In the genomic region with DNA sequence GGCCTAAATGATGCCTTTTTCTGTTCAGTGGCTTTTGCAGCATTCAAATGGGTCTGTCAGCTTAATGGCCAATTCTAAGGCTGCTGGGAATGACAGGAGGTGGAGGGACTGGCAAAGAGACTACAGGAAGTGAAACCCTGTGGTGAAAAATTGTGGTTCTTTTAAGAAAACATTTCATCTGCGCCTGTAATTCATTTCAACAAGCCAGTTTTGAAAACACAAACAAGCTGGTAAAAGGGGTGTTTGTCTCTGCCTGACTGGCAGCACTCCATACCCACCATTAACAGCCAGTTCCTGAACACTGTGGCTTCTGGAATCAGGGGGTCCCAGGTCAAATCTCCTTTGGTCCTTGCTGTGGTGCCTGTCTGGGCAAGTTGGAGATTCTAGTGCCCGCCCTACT, we compare ENCODE assay signal across 9 cellular contexts. TPM values are rescaled to one million over a fixed set of nuclear protein-coding genes. Genes with fewer than 3 reads are reported as not detected.
DNase-seq lines count a peak whose midpoint lies in the region; ATAC-seq and TF ChIP-seq lines count a peak whose summit lies in the region.
"Had no signal": no experiment of that assay in that cellular context is flagged by ENCODE, and none has a peak within 500 bp of the region (broad histone marks: within the 10 kb centered on the region; RNA-seq: fewer than 3 reads in every experiment).

No MANE protein-coding gene starts in this region.

- H3K4me2 ChIP-seq in KMS-11: peak overlapping the region; percentile 87

- H3K36me3 ChIP-seq in KMS-11 (ENCODE audit: insufficient read depth) (no peaks in the 10 kb centered on the region), uterus (no peaks in the 10 kb centered on the region)

- no peaks in the 10 kb centered on the region for H4K20me1 ChIP-seq in KMS-11 (ENCODE audit: insufficient read depth)

- H3K9ac ChIP-seq in KMS-11: peak overlapping the region; percentile 84; the same call in 1 of the 2 replicates

- intact Hi-C loops in uterus (cut with DNase I; ENCODE audit: low total_unique reads): loop anchor here (10.0 kb wide), 1 partner anchor 175 kb away; no protein-coding TSS in a partner anchor

- peaks cover 12% of the 10 kb centered on the region for H3K79me2 ChIP-seq in KMS-11 (ENCODE audit: insufficient read depth, low read depth)

- peak; percentile 55 for DNase-seq in AG20443 (ENCODE audit: low spot score)
- peak; percentile 24 for DNase-seq in astrocyte of the spinal cord (ENCODE audit: low read depth, low spot score)
- no peak for DNase-seq in foreskin keratinocyte
- no peak for DNase-seq in D341Med (ENCODE audit: low spot score)
- no peak for DNase-seq in uterus
- no peak for DNase-seq in DMS 273 treated with DMSO at 0.1 percent for 48 hours (lab: John Stamatoyannopoulos, UW)
- DNase-seq: stimulated activated CD4-positive, alpha-beta T cell treated with anti-CD3 and anti-CD28 coated beads, Interleukin-2, amount 100 ng/mL, for 24 hours had no signal

- H3K4me3 ChIP-seq in KMS-11 (IDR thresholded peaks at IDR 0.05; ENCODE audit: insufficient read depth, low read depth, low read length) (no peak overlapping the region), astrocyte of the spinal cord (ENCODE audit: low read depth, low read length) (no peak overlapping the region), uterus (no peak overlapping the region)

- H3K27ac ChIP-seq in KMS-11: peak overlapping the region; percentile 100
- H3K27ac ChIP-seq in foreskin keratinocyte: no peak overlapping the region
- no peak overlapping the region for H3K27ac ChIP-seq in uterus

- H3K9me3 ChIP-seq in uterus: no peaks in the 10 kb centered on the region

- no peak for TF ChIP-seq POLR2A in uterus (IDR thresholded peaks at IDR 0.05)

- TF ChIP-seq CTCF in KMS-11 (conservative IDR thresholded peaks at IDR 0.05; ENCODE audit: low read depth, low read length) (no peak), astrocyte of the spinal cord (IDR thresholded peaks at IDR 0.05; ENCODE audit: low read depth, low read length) (no peak), foreskin keratinocyte (conservative IDR thresholded peaks at IDR 0.05) (no peak), uterus (IDR thresholded peaks at IDR 0.05) (no peak)

- ATAC-seq in GM18873 (IDR thresholded peaks at IDR 0.05; ENCODE audit: low FRiP score, unreplicated experiment) (peak; percentile 28), foreskin keratinocyte (no peak)

- H2AFZ ChIP-seq in KMS-11 (ENCODE audit: low read depth): no peak overlapping the region

- H3K27me3 ChIP-seq in KMS-11 (ENCODE audit: insufficient read depth, low read depth) (no peaks in the 10 kb centered on the region), foreskin keratinocyte (no peaks in the 10 kb centered on the region), uterus (no peaks in the 10 kb centered on the region)

- peaks cover 69% of the 10 kb centered on the region for H3K4me1 ChIP-seq in KMS-11 (ENCODE audit: low read depth, poor library complexity, severe bottlenecking)
- peaks cover 7% of the 10 kb centered on the region for H3K4me1 ChIP-seq in foreskin keratinocyte
- no peaks in the 10 kb centered on the region for H3K4me1 ChIP-seq in uterus

- in situ Hi-C loops in astrocyte of the spinal cord (cut with HindIII; ENCODE audit: low sequenced_read_pairs): no loop called here

RNA-seq across cellular contexts. Expression of gene KDM8, which starts 3.6 kb away (rescaled TPM):
- total RNA-seq in foreskin keratinocyte: 1.8 and 2.6 TPM in 2 replicates
- polyA plus RNA-seq in foreskin keratinocyte: 1.8 TPM in 2 replicates
- 10 to 100 TPM in 2 of 4 donors, 1 to 10 TPM in 1, not detected in 1; 4.1 to 31.0 (median 11.5) TPM for total RNA-seq in uterus

Comparison
In these comparisons a context has a peak if more than half of its experiments do, and no peak if none do; other contexts are left out.
1. DNase-seq: peak in AG20443 (single experiment) and astrocyte of the spinal cord (single experiment); none in foreskin keratinocyte (0 of 2), D341Med (single experiment), uterus (0 of 2) and DMS 273 treated with DMSO at 0.1 percent for 48 hours (single experiment).